Comparison of ENCODE assay signal across 2 cellular contexts in the genomic region with DNA sequence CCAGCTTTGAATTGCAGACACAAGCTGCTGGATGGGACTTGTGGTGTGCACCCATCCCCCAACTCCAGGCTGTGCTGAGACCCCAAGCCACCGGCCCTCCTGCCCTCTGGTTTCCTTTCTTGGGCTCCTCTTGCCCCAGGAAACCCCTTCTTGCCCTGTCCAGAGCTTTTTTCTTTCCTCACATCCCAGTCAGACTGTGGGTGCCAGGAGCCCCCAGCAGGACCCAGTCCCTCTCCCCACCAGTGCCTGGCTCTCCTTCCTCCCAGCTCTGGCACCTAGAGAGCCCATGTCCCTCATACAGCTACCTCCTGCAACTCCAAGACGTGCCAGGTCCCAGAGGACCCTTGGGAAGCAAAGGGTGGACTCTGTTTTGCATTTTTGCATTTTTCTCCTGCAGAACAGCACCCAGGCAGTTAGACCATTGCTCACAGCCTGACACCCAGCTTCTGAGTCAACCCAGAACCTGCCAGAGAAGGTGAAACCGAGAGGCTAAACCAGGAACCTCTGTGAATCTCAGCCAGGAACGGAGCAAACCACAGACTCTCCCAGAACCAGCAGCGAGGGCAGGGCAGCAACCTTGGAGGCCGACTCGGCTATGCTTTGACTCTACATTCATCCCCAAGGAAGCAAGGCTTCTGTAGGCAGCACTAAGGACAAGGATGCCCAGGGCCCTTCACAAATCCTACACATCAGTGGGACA.
TF ChIP-seq lines count a peak whose summit lies in the region.

No MANE protein-coding gene starts in this region.

TF ChIP-seq in SK-N-SH, 30 proteins besides CTCF, POLR2A, EP300 and RAD21 (continued from another document):
- TF ChIP-seq, protein P1, sequence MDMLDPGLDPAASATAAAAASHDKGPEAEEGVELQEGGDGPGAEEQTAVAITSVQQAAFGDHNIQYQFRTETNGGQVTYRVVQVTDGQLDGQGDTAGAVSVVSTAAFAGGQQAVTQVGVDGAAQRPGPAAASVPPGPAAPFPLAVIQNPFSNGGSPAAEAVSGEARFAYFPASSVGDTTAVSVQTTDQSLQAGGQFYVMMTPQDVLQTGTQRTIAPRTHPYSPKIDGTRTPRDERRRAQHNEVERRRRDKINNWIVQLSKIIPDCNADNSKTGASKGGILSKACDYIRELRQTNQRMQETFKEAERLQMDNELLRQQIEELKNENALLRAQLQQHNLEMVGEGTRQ (IDR thresholded peaks at IDR 0.05; ENCODE audit: borderline replicate concordance, low read depth, low read length): no peak
- TF ChIP-seq POLR2AphosphoS5 (IDR thresholded peaks at IDR 0.05; ENCODE audit: low read depth, low read length) (no peak), MEF2A (IDR thresholded peaks at IDR 0.05; ENCODE audit: borderline replicate concordance, low read depth) (no peak), ELF1 (IDR thresholded peaks at IDR 0.05) (no peak), RFX5 (IDR thresholded peaks at IDR 0.05; ENCODE audit: low read length) (no peak), TAF1 (IDR thresholded peaks at IDR 0.05; ENCODE audit: borderline replicate concordance, low read depth, low read length) (no peak), SMC3 (IDR thresholded peaks at IDR 0.05; ENCODE audit: low read depth, low read length) (no peak), RCOR1 (IDR thresholded peaks at IDR 0.05; ENCODE audit: low read length) (no peak), MXI1 (IDR thresholded peaks at IDR 0.05; ENCODE audit: low read depth, low read length) (no peak), NFIC (IDR thresholded peaks at IDR 0.05; ENCODE audit: borderline replicate concordance) (no peak), RXRA (IDR thresholded peaks at IDR 0.05; ENCODE audit: borderline replicate concordance, low read depth) (no peak), GABPA (IDR thresholded peaks at IDR 0.05; ENCODE audit: low read depth) (no peak)
- TF ChIP-seq, protein P2, sequence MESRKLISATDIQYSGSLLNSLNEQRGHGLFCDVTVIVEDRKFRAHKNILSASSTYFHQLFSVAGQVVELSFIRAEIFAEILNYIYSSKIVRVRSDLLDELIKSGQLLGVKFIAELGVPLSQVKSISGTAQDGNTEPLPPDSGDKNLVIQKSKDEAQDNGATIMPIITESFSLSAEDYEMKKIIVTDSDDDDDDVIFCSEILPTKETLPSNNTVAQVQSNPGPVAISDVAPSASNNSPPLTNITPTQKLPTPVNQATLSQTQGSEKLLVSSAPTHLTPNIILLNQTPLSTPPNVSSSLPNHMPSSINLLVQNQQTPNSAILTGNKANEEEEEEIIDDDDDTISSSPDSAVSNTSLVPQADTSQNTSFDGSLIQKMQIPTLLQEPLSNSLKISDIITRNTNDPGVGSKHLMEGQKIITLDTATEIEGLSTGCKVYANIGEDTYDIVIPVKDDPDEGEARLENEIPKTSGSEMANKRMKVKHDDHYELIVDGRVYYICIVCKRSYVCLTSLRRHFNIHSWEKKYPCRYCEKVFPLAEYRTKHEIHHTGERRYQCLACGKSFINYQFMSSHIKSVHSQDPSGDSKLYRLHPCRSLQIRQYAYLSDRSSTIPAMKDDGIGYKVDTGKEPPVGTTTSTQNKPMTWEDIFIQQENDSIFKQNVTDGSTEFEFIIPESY (IDR thresholded peaks at IDR 0.05; ENCODE audit: borderline replicate concordance, low read depth): no peak
- TF ChIP-seq, protein P3, sequence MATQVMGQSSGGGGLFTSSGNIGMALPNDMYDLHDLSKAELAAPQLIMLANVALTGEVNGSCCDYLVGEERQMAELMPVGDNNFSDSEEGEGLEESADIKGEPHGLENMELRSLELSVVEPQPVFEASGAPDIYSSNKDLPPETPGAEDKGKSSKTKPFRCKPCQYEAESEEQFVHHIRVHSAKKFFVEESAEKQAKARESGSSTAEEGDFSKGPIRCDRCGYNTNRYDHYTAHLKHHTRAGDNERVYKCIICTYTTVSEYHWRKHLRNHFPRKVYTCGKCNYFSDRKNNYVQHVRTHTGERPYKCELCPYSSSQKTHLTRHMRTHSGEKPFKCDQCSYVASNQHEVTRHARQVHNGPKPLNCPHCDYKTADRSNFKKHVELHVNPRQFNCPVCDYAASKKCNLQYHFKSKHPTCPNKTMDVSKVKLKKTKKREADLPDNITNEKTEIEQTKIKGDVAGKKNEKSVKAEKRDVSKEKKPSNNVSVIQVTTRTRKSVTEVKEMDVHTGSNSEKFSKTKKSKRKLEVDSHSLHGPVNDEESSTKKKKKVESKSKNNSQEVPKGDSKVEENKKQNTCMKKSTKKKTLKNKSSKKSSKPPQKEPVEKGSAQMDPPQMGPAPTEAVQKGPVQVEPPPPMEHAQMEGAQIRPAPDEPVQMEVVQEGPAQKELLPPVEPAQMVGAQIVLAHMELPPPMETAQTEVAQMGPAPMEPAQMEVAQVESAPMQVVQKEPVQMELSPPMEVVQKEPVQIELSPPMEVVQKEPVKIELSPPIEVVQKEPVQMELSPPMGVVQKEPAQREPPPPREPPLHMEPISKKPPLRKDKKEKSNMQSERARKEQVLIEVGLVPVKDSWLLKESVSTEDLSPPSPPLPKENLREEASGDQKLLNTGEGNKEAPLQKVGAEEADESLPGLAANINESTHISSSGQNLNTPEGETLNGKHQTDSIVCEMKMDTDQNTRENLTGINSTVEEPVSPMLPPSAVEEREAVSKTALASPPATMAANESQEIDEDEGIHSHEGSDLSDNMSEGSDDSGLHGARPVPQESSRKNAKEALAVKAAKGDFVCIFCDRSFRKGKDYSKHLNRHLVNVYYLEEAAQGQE (IDR thresholded peaks at IDR 0.05; ENCODE audit: low read depth, low read length): no peak

TF ChIP-seq in SK-N-SH treated with all-trans-retinoic acid at 6 μM for 48 hours, 23 proteins besides CTCF, POLR2A, EP300 and RAD21 (continued from another document):
- TF ChIP-seq, protein P4, sequence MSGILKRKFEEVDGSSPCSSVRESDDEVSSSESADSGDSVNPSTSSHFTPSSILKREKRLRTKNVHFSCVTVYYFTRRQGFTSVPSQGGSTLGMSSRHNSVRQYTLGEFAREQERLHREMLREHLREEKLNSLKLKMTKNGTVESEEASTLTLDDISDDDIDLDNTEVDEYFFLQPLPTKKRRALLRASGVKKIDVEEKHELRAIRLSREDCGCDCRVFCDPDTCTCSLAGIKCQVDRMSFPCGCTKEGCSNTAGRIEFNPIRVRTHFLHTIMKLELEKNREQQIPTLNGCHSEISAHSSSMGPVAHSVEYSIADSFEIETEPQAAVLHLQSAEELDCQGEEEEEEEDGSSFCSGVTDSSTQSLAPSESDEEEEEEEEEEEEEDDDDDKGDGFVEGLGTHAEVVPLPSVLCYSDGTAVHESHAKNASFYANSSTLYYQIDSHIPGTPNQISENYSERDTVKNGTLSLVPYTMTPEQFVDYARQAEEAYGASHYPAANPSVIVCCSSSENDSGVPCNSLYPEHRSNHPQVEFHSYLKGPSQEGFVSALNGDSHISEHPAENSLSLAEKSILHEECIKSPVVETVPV (CRISPR knock-in tag; IDR thresholded peaks at IDR 0.05): no peak
- no peak for TF ChIP-seq PPARA (CRISPR knock-in tag; IDR thresholded peaks at IDR 0.05; ENCODE audit: borderline replicate concordance)
- TF ChIP-seq, protein P5, sequence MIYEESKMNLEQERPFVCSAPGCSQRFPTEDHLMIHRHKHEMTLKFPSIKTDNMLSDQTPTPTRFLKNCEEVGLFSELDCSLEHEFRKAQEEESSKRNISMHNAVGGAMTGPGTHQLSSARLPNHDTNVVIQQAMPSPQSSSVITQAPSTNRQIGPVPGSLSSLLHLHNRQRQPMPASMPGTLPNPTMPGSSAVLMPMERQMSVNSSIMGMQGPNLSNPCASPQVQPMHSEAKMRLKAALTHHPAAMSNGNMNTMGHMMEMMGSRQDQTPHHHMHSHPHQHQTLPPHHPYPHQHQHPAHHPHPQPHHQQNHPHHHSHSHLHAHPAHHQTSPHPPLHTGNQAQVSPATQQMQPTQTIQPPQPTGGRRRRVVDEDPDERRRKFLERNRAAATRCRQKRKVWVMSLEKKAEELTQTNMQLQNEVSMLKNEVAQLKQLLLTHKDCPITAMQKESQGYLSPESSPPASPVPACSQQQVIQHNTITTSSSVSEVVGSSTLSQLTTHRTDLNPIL (CRISPR knock-in tag; IDR thresholded peaks at IDR 0.05; ENCODE audit: low read depth): no peak
- TF ChIP-seq SNAI2 (CRISPR knock-in tag; IDR thresholded peaks at IDR 0.05): no peak
- TF ChIP-seq ZFP3 (CRISPR knock-in tag; IDR thresholded peaks at IDR 0.05): no peak
- no peak for TF ChIP-seq BACH2 (CRISPR knock-in tag; IDR thresholded peaks at IDR 0.05; ENCODE audit: borderline replicate concordance)
